19 cellular contexts compared by ENCODE assay signal in the genomic region with DNA sequence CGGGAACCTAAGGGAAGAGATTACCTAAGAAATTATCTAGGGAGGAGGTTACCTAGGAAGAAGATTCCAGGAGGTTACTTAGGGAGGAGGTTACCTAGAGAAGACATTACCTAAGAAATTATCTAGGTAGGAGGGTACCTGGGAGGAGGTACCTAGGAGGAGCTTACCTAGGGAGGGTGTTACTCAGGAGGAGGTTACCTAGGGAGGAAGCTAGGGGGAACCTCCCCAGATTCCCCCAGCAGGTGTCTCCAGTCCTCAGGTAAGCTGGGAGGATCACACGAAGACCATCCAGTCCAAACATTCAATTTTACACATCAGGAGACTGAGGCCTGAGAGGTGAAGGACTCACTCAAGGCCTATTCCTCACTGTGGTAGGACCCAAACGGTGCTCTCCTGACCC.
"Had no signal": no experiment of that assay in that cellular context is flagged by ENCODE, and none has a peak within 500 bp of the region (broad histone marks: within the 10 kb centered on the region; RNA-seq: fewer than 3 reads in every experiment).

No MANE protein-coding gene starts in this region.

- DNase-seq: dermis blood vessel endothelial cell; dorsolateral prefrontal cortex; effector CD4-positive, alpha-beta T cell; effector memory CD4-positive, alpha-beta T cell; esophagus squamous epithelium; foreskin fibroblast; foreskin melanocyte; gastrocnemius medialis; glutamatergic neuron; heart right ventricle; hippocampal formation; left cardiac atrium; left lung; left ventricle myocardium superior; lower lobe of right lung; mesenchymal stem cell; mucosa of descending colon had no signal

- H3K9me3 ChIP-seq: gastrocnemius medialis, left lung, mucosa of descending colon had no signal

- H3K36me3 Mint-ChIP-seq: mesothelial cell of epicardium had no signal

- H3K27me3 ChIP-seq: dorsolateral prefrontal cortex had no signal

- H3K27ac ChIP-seq: coronary artery, dorsolateral prefrontal cortex, esophagus squamous epithelium, gastrocnemius medialis, heart right ventricle, left lung, lower lobe of right lung had no signal

- ATAC-seq: gastrocnemius medialis, heart right ventricle, left cardiac atrium, left lung, left ventricle myocardium superior, lower lobe of right lung, mucosa of descending colon had no signal

- H3K4me3 Mint-ChIP-seq: mesothelial cell of epicardium had no signal

- H3K27ac Mint-ChIP-seq: mesothelial cell of epicardium had no signal

- H3K4me3 ChIP-seq: coronary artery, dorsolateral prefrontal cortex, esophagus squamous epithelium, gastrocnemius medialis, heart right ventricle, left lung, lower lobe of right lung, mucosa of descending colon had no signal

- H3K36me3 ChIP-seq: esophagus squamous epithelium, gastrocnemius medialis, heart right ventricle, left lung, lower lobe of right lung had no signal

- H3K4me1 Mint-ChIP-seq: mesothelial cell of epicardium had no signal

- H3K4me1 ChIP-seq: esophagus squamous epithelium, gastrocnemius medialis, heart right ventricle, left lung, lower lobe of right lung had no signal
